ENCODE assay signal across 1 cellular context in the genomic region with DNA sequence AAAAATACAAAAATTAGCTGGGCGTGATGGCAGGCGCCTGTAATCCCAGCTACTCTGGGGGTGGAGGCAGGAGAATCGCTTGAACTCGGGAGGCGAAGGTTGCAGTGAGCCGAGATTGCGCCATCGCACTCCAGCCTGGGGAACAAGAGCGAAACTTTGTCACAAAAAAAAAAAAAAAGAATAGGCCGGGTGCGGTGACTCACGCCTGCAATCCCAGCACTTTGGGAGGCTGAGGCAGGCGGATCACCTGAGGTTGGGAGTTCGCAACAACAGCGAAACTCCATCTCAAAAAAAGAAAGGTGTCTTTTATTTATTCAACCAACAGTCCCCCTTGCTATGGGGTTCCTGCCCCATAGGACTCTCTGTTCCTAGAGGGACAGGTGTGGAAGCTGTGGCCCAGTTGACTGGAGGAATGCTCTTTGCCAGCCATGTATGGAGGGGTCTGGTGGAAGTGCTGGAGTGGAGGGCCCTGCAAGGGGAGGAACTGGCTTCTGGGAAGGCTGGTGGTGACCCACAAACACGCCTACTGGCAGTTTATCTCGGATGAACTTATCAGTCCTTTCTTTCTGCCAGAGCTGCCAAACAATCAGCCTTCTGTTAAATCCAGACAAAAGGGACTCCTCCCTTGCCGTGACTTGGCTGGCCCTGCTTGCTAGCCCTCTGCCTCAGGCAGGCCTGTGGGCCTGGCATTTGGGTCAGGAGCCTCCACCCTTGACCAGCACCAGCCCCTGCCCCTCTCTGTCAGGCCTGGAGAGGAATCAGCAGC.
A peak's percentile ranks its signal among the peaks of the same experiment; 100 is the strongest.
TF ChIP-seq lines count a peak whose summit lies in the region.

No MANE protein-coding gene starts in this region.

TF ChIP-seq in HepG2, 621 proteins besides CTCF, POLR2A, EP300 and RAD21 (continued from another document):
- TF ChIP-seq, protein P1, sequence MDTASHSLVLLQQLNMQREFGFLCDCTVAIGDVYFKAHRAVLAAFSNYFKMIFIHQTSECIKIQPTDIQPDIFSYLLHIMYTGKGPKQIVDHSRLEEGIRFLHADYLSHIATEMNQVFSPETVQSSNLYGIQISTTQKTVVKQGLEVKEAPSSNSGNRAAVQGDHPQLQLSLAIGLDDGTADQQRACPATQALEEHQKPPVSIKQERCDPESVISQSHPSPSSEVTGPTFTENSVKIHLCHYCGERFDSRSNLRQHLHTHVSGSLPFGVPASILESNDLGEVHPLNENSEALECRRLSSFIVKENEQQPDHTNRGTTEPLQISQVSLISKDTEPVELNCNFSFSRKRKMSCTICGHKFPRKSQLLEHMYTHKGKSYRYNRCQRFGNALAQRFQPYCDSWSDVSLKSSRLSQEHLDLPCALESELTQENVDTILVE (CRISPR knock-in tag; IDR thresholded peaks at IDR 0.05): no peak
- TF ChIP-seq ZNF605 (CRISPR knock-in tag; IDR thresholded peaks at IDR 0.05) (no peak), GFI1 (CRISPR knock-in tag; IDR thresholded peaks at IDR 0.05; ENCODE audit: borderline replicate concordance) (peak; percentile 67; the same call in 1 of the 2 replicates), ZNF720 (CRISPR knock-in tag; IDR thresholded peaks at IDR 0.05) (no peak)
